8 cellular contexts compared by ENCODE assay signal in genomic region chr20:49132995-49133451, GRCh38. TPM values are rescaled to one million over a fixed set of nuclear protein-coding genes. Genes with fewer than 3 reads are reported as not detected.
DNase-seq lines count a peak whose midpoint lies in the region; ATAC-seq and TF ChIP-seq lines count a peak whose summit lies in the region.

No MANE protein-coding gene starts in this region.

- peak; percentile 61 for TF ChIP-seq CTCF in GM10248 (IDR thresholded peaks at IDR 0.05; ENCODE audit: control extremely low read depth, extremely low read depth, low read depth, missing control alignments)
- TF ChIP-seq CTCF in adrenal gland (IDR thresholded peaks at IDR 0.05) = peak; percentile 37 to 80 (median 66)
- TF ChIP-seq CTCF in retinal pigment epithelial cell (conservative IDR thresholded peaks at IDR 0.05; ENCODE audit: low read depth, low read length) = peak; percentile 49

- POLR2A ChIA-PET in GM10248 (lab: Yijun Ruan, JAX) = interaction anchor here (0.6 kb wide), 1 partner anchor 53 kb away, joined by 3 read pairs; no protein-coding TSS in a partner anchor

- intact Hi-C loops in adrenal gland (cut with DNase I) = loop anchor here (2.0 to 5.0 kb wide), 2 partner anchors 84 kb away; partner anchors contain the start of gene DDX27 (in 1 of the 2)
- intact Hi-C loops in left ventricle myocardium superior (cut with micrococcal nuclease) = loop anchor here (2.0 kb wide), 1 partner anchor 82 kb away; no protein-coding TSS in a partner anchor

- H3K36me3 ChIP-seq in adrenal gland (replicated peaks in 1 of 2) = peaks cover 0 to 25% of the 10 kb centered on the region in 2 donors

- H3K4me1 ChIP-seq in adrenal gland (replicated peaks in 1 of 2) = peaks cover 0 to 5% of the 10 kb centered on the region in 2 donors

- WGBS in adrenal gland, 4 donors = 37 to 43% (median 39%) methylated on average over 4 to 5 of the region's 5 CpGs

- no peak for TF ChIP-seq POLR2A in adrenal gland (IDR thresholded peaks at IDR 0.05)

- peak; percentile 76 for ATAC-seq in left ventricle myocardium superior
- ATAC-seq in GM21576 (IDR thresholded peaks at IDR 0.05; ENCODE audit: unreplicated experiment) = no peak

- DNase-seq in AG08395 (ENCODE audit: low spot score) (peak; percentile 80), GM10248 (ENCODE audit: extremely low spot score) (peak; percentile 59), NCI-H2171 treated with DMSO at 0.1 percent for 48 hours (lab: John Stamatoyannopoulos, UW) (peak; percentile 62), adrenal gland (peak in 3 of 7 donors; percentile 12 to 41 (median 38)), left ventricle myocardium superior (no peak), retinal pigment epithelial cell (ENCODE audit: low read depth) (peak; percentile 42)
- no peak for DNase-seq in activated effector memory CD4-positive, alpha-beta T cell treated with anti-CD3 and anti-CD28 coated beads, Interleukin-2, amount 50 U/mL, for 16 hours

- no peaks in the 10 kb centered on the region for H3K27me3 ChIP-seq in adrenal gland

- peak overlapping the region in 1 of 5 donors; percentile 61 for H3K27ac ChIP-seq in adrenal gland

- no peaks in the 10 kb centered on the region for H3K9me3 ChIP-seq in adrenal gland (replicated peaks in 1 of 3)

- CTCF ChIA-PET in GM10248 (lab: Yijun Ruan, JAX) = interaction anchor here (0.6 to 4.7 kb wide), 35 partner anchors 8 to 189 kb away, joined by 3 to 103 read pairs (median 4); partner anchors contain the start of gene DDX27

- no peak overlapping the region for H3K4me3 ChIP-seq in adrenal gland
- H3K4me3 ChIP-seq in retinal pigment epithelial cell (ENCODE audit: low read length) = no peak overlapping the region

RNA-seq across cellular contexts. Expression of gene STAU1, which starts 55.1 kb away (rescaled TPM):
- 100 to 1,000 TPM in 2 of 8 donors, 10 to 100 TPM in 6; 71.0 to 122 (median 84.9) TPM for total RNA-seq in adrenal gland
- 100 to 1,000 TPM in 1 of 3 donors, 10 to 100 TPM in 2; 23.2 to 123 (median 28.6) TPM for polyA plus RNA-seq in adrenal gland
- total RNA-seq in left ventricle myocardium superior = 60.4 TPM

Comparison
In these comparisons a context has a peak if more than half of its experiments do, and no peak if none do; other contexts are left out.
1. DNase-seq: peak in AG08395 (single experiment), GM10248 (single experiment), NCI-H2171 treated with DMSO at 0.1 percent for 48 hours (single experiment) and retinal pigment epithelial cell (single experiment); none in left ventricle myocardium superior (single experiment) and activated effector memory CD4-positive, alpha-beta T cell treated with anti-CD3 and anti-CD28 coated beads, Interleukin-2, amount 50 U/mL, for 16 hours (single experiment).
2. Peak in every context shown above with its lines, with median percentiles within 50 percentile points of each other: CTCF ChIP-seq.